Comparison of ENCODE assay signal across 1 cellular context in genomic region chr5:38601133-38601842, GRCh38.
TF ChIP-seq lines count a peak whose summit lies in the region.

No MANE protein-coding gene starts in this region.

TF ChIP-seq in K562, 482 proteins besides CTCF, POLR2A, EP300 and RAD21:
- 0 out of 2 replicates have a peak, but pooled peaks have one; percentile 38 for TF ChIP-seq MGA (IDR thresholded peaks at IDR 0.05)
- no peak for TF ChIP-seq HNRNPLL (IDR thresholded peaks at IDR 0.05; ENCODE audit: low read depth, low read length, poor library complexity, severe bottlenecking)
- TF ChIP-seq CBX5 (IDR thresholded peaks at IDR 0.05; ENCODE audit: borderline replicate concordance, low read depth), result no peak
- no peak for TF ChIP-seq TCF7 (IDR thresholded peaks at IDR 0.05; ENCODE audit: borderline replicate concordance)
- no peak for TF ChIP-seq TOE1 (IDR thresholded peaks at IDR 0.05; ENCODE audit: borderline replicate concordance)
- TF ChIP-seq TOE1 (CRISPR knock-in tag; IDR thresholded peaks at IDR 0.05; ENCODE audit: borderline replicate concordance, low read depth), result no peak
- TF ChIP-seq ZFP30 (CRISPR knock-in tag; IDR thresholded peaks at IDR 0.05; ENCODE audit: borderline replicate concordance), result no peak
- no peak for TF ChIP-seq MXI1 (IDR thresholded peaks at IDR 0.05; ENCODE audit: low read depth, low read length)
- TF ChIP-seq CBFA2T3 (IDR thresholded peaks at IDR 0.05), result peak; percentile 45; the same call in 1 of the 2 replicates
- TF ChIP-seq SMAD4 (CRISPR knock-in tag; conservative IDR thresholded peaks at IDR 0.05), result peak; percentile 54
- TF ChIP-seq SIN3B (IDR thresholded peaks at IDR 0.05; ENCODE audit: low read depth), result no peak
- peak; percentile 14; the same call in 1 of the 2 replicates for TF ChIP-seq NCOR1 (IDR thresholded peaks at IDR 0.05)
- TF ChIP-seq CBFB (CRISPR knock-in tag; IDR thresholded peaks at IDR 0.05), result no peak
- TF ChIP-seq L3MBTL2 (IDR thresholded peaks at IDR 0.05), result peak; percentile 33; the same call in 1 of the 2 replicates
- TF ChIP-seq TAF9B (IDR thresholded peaks at IDR 0.05; ENCODE audit: partially characterized antibody), result no peak
- TF ChIP-seq TCF3 (CRISPR knock-in tag; IDR thresholded peaks at IDR 0.05), result peak; percentile 58
- peak in 1 of 2 experiments; percentile 27 for TF ChIP-seq E2F6 (IDR thresholded peaks at IDR 0.05; ENCODE audit: borderline replicate concordance in 1 of 2, extremely low read depth in 1 of 2, insufficient read depth in 1 of 2, insufficient read length in 1 of 2, low read depth in 1 of 2, low read length in 1 of 2, poor library complexity in 1 of 2, severe bottlenecking in 1 of 2)
- TF ChIP-seq STAT6 (CRISPR knock-in tag; IDR thresholded peaks at IDR 0.05), result 0 out of 2 replicates have a peak, but pooled peaks have one; percentile 49
- TF ChIP-seq YY1 (IDR thresholded peaks at IDR 0.05; ENCODE audit: borderline replicate concordance in 1 of 3, control insufficient read depth in 1 of 3, extremely low read depth in 1 of 3, insufficient read depth in 3 of 3, insufficient read length in 1 of 3, insufficient replicate concordance in 2 of 3, low read depth in 1 of 3, low read length in 2 of 3), result peak in 1 of 3 experiments; percentile 28
- TF ChIP-seq CC2D1A (IDR thresholded peaks at IDR 0.05), result no peak
- no peak for TF ChIP-seq MLLT1 (IDR thresholded peaks at IDR 0.05)
- no peak for TF ChIP-seq ZNF778 (CRISPR knock-in tag; IDR thresholded peaks at IDR 0.05)
- TF ChIP-seq ZNF124 (CRISPR knock-in tag; IDR thresholded peaks at IDR 0.05), result no peak
- TF ChIP-seq NCOA2 (IDR thresholded peaks at IDR 0.05; ENCODE audit: partially characterized antibody in 2 of 2), result no peak
- TF ChIP-seq TEAD4 (IDR thresholded peaks at IDR 0.05; ENCODE audit: low read length), result peak; percentile 42; the same call in 1 of the 2 replicates
- TF ChIP-seq TEAD4 (CRISPR knock-in tag; IDR thresholded peaks at IDR 0.05; ENCODE audit: borderline replicate concordance), result no peak
- no peak for TF ChIP-seq CREB3L1 (IDR thresholded peaks at IDR 0.05; ENCODE audit: borderline replicate concordance, low read depth)
- TF ChIP-seq HOMEZ (CRISPR knock-in tag; IDR thresholded peaks at IDR 0.05), result no peak
- TF ChIP-seq ZNF512 (tag; IDR thresholded peaks at IDR 0.05), result no peak
- TF ChIP-seq GTF2A2 (tag; IDR thresholded peaks at IDR 0.05), result no peak
- TF ChIP-seq HBP1 (CRISPR knock-in tag; IDR thresholded peaks at IDR 0.05), result no peak
- TF ChIP-seq BHLHE40 (IDR thresholded peaks at IDR 0.05; ENCODE audit: low read length), result peak; percentile 53; the same call in 1 of the 2 replicates
